ENCODE assay signal across 9 cellular contexts in the genomic region with DNA sequence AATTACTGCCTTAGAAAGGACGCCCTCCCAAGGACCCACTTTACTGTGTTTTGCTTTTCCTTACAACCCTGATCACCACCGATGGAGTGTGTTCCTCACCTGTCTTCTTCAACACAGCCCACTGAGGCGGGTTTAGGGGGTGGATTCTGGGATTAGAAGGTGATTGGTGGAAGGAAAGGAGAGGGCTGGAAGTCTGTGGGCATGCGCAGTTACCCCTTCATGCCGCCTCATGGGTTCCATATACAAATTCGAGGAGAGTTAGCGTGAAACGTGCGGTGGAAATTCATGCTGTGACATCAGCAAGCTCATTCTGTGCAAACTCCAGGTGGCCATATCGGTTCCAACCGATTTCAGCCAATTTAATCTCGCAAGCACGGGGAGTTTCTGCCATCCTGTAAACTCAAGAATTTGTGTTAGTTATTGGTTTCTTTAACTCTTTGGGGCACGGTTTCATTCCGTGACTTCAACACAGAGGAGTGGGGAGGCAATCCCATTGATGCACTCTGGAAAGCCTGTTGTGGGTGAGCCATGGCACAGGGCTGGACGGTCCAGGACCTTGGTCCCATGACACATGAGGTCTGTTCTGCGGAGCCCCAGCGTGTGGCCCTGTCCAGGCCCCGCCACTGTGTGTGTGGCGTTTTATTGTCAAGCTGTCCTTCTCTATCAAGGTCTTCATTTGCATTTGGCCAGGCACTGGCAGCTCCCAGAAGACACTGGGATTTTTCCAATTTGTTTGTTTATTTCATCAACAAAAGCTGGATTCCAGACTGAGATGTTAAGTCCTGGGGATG.
"Had no signal": no experiment of that assay in that cellular context is flagged by ENCODE, and none has a peak within 500 bp of the region (broad histone marks: within the 10 kb centered on the region; RNA-seq: fewer than 3 reads in every experiment).

No MANE protein-coding gene starts in this region.

- ATAC-seq: HCT116, HepG2 had no signal

- H3K4me3 ChIP-seq: GM23248, HAP-1 had no signal

- H3K9me3 ChIP-seq: HAP-1 had no signal

- H3K27ac Mint-ChIP-seq: HFFc6, IgD-negative memory B cell had no signal

- H2AFZ ChIP-seq: GM23248 had no signal

- H3K9ac ChIP-seq: GM23248 had no signal

- FAIRE-seq: HepG2 had no signal

- DNase-seq: GM23248, GOT3, H7, HFFc6 had no signal

- H3K4me1 Mint-ChIP-seq: IgD-negative memory B cell had no signal

- H3K36me3 ChIP-seq: HAP-1 had no signal

- H3K4me1 ChIP-seq: HAP-1 had no signal

- H3K4me3 Mint-ChIP-seq: HFFc6 had no signal

- H3K27ac ChIP-seq: GM23248, HL-60 had no signal

- H3K9me3 Mint-ChIP-seq: HFFc6 had no signal
